Comparison of ENCODE assay signal across 21 cellular contexts in genomic region chr18:79585395-79586370, GRCh38.
DNase-seq lines count a peak whose midpoint lies in the region; ATAC-seq and TF ChIP-seq lines count a peak whose summit lies in the region.
"Had no signal": no experiment of that assay in that cellular context is flagged by ENCODE, and none has a peak within 500 bp of the region (broad histone marks: within the 10 kb centered on the region; RNA-seq: fewer than 3 reads in every experiment).

No MANE protein-coding gene starts in this region.

- no peaks in the 10 kb centered on the region for H3K27me3 ChIP-seq in WERI-Rb-1 (ENCODE audit: insufficient read depth, low read depth, severe bottlenecking)
- H3K27me3 ChIP-seq: SJSA1 had no signal

- no peak overlapping the region for H3K27ac ChIP-seq in WERI-Rb-1
- H3K27ac ChIP-seq: SJSA1 had no signal

- no peaks in the 10 kb centered on the region for H3K36me3 ChIP-seq in WERI-Rb-1

- H3K4me3 ChIP-seq in WERI-Rb-1 (ENCODE audit: low read depth, low read length): no peak overlapping the region
- H3K4me3 ChIP-seq: SJSA1 had no signal

- no peak for ATAC-seq in left colon
- ATAC-seq in stimulated activated memory B cell treated with anti-CD40 and anti-IgM and Interleukin-4, amounts not matched to agents 10 μg/mL and 1 μg/mL and 100 μg/mL, for 72 hours: peak; percentile 51
- no peak for ATAC-seq in GM19023 (IDR thresholded peaks at IDR 0.05; ENCODE audit: unreplicated experiment)
- ATAC-seq in HG03439 (IDR thresholded peaks at IDR 0.05; ENCODE audit: unreplicated experiment): no peak
- ATAC-seq in HG02885 (IDR thresholded peaks at IDR 0.05; ENCODE audit: poor library complexity, unreplicated experiment): no peak

- peaks cover 12% of the 10 kb centered on the region for H3K4me1 Mint-ChIP-seq in stimulated activated memory B cell treated with anti-CD40 and anti-IgM and Interleukin-4, amounts not matched to agents 10 μg/mL and 1 μg/mL and 100 μg/mL, for 72 hours

- peaks cover 9% of the 10 kb centered on the region for H3K27me3 Mint-ChIP-seq in stimulated activated memory B cell treated with anti-CD40 and anti-IgM and Interleukin-4, amounts not matched to agents 10 μg/mL and 1 μg/mL and 100 μg/mL, for 72 hours
- H3K27me3 Mint-ChIP-seq: activated CD4-positive, alpha-beta T cell treated with anti-CD3 and anti-CD28 coated beads, Interleukin-2, amount 10 ng/mL, durations not matched to agents 7 days and 5 days had no signal

- intact Hi-C loops in left colon (cut with DNase I, micrococcal nuclease): no loop called here

- no peaks in the 10 kb centered on the region for H3K36me3 Mint-ChIP-seq in stimulated activated memory B cell treated with anti-CD40 and anti-IgM and Interleukin-4, amounts not matched to agents 10 μg/mL and 1 μg/mL and 100 μg/mL, for 72 hours
- H3K36me3 Mint-ChIP-seq: CD14-positive monocyte; stimulated activated effector memory CD8-positive, alpha-beta T cell treated with anti-CD3 and anti-CD28 coated beads, Interleukin-12 subunit alpha, Interleukin-12 subunit beta, amount 100 ng/mL, for 72 hours had no signal

- H3K4me3 Mint-ChIP-seq in stimulated activated memory B cell treated with anti-CD40 and anti-IgM and Interleukin-4, amounts not matched to agents 10 μg/mL and 1 μg/mL and 100 μg/mL, for 72 hours: no peak overlapping the region
- H3K4me3 Mint-ChIP-seq: activated CD4-positive, alpha-beta T cell treated with anti-CD3 and anti-CD28 coated beads, Interleukin-2, amount 10 ng/mL, durations not matched to agents 7 days and 5 days; CD14-positive monocyte; stimulated activated effector memory CD8-positive, alpha-beta T cell treated with anti-CD3 and anti-CD28 coated beads, Interleukin-12 subunit alpha, Interleukin-12 subunit beta, amount 100 ng/mL, for 72 hours had no signal

- peak; percentile 51 for DNase-seq in activated effector memory CD4-positive, alpha-beta T cell treated with anti-CD3 and anti-CD28 coated beads, Interleukin-2, amount 50 U/mL, for 16 hours
- DNase-seq in activated effector memory CD4-positive, alpha-beta T cell treated with Interleukin-2 at 50 U/mL for 16 hours: no peak
- DNase-seq in WERI-Rb-1: peak; percentile 9
- DNase-seq in left colon: peak; percentile 1 to 16
- DNase-seq: activated CD4-positive, alpha-beta T cell treated with anti-CD3 and anti-CD28 coated beads, Interleukin-2, amount 10 ng/mL, durations not matched to agents 7 days and 5 days; central memory CD4-positive, alpha-beta T cell; GOT3; hippocampal formation; KBM-7; kidney glomerular epithelial cell; NCI-H2029 treated with DMSO at 0.1 percent for 48 hours; NCI-H510A treated with DMSO at 0.1 percent for 48 hours; T1000; trophoblast cell had no signal

- no peaks in the 10 kb centered on the region for H3K9me3 Mint-ChIP-seq in stimulated activated memory B cell treated with anti-CD40 and anti-IgM and Interleukin-4, amounts not matched to agents 10 μg/mL and 1 μg/mL and 100 μg/mL, for 72 hours
- H3K9me3 Mint-ChIP-seq: stimulated activated effector memory CD8-positive, alpha-beta T cell treated with anti-CD3 and anti-CD28 coated beads, Interleukin-12 subunit alpha, Interleukin-12 subunit beta, amount 100 ng/mL, for 72 hours had no signal

- H3K27ac Mint-ChIP-seq in stimulated activated memory B cell treated with anti-CD40 and anti-IgM and Interleukin-4, amounts not matched to agents 10 μg/mL and 1 μg/mL and 100 μg/mL, for 72 hours: no peak overlapping the region
- H3K27ac Mint-ChIP-seq: activated CD4-positive, alpha-beta T cell treated with anti-CD3 and anti-CD28 coated beads, Interleukin-2, amount 10 ng/mL, durations not matched to agents 7 days and 5 days; CD14-positive monocyte; stimulated activated effector memory CD8-positive, alpha-beta T cell treated with anti-CD3 and anti-CD28 coated beads, Interleukin-12 subunit alpha, Interleukin-12 subunit beta, amount 100 ng/mL, for 72 hours had no signal

- no peak for TF ChIP-seq CTCF in WERI-Rb-1 (IDR thresholded peaks at IDR 0.05; ENCODE audit: low read depth, low read length)

- no peaks in the 10 kb centered on the region for H3K9me3 ChIP-seq in WERI-Rb-1 (ENCODE audit: severe bottlenecking)
- H3K9me3 ChIP-seq: SJSA1 had no signal
